ENCODE assay signal across 2 cellular contexts in the genomic region with DNA sequence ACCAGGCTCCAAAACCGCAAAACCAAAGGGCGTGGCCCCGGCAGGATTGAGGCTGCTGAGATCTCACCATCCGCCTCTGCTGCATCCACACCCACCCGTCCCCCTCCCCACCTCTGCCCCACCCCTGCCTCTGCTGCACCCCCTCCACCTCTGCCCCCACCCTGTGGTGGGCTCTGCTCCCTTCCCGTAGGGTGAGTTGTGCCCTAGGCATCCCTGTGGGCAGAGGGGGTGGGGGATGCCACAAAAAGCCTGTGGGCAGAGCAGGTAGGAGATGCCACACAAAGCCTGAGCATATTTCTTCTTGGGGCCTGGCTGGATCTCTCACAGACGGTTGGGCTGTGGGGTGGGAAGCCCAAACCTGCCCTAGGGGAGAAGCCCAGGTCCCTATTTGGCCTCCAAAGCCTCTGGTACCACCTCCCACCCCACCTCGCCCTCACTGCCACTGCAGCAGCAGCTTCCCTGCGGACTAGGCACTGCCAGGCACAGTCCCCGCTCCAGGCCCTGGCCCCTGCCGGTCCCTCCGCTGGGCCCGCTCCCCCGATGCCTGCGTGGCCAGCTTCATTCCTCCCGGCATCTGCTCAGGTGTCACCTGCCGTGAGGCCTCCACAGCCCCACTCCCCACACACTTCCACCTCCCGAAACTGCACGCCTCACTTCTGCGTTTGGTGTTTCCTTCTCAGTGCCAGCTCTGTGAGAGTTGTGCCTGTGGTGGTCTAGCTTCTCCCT.
A peak's percentile ranks its signal among the peaks of the same experiment; 100 is the strongest.
TF ChIP-seq lines count a peak whose summit lies in the region.

No MANE protein-coding gene starts in this region.

TF ChIP-seq in HEK293, 187 proteins besides CTCF, POLR2A, EP300 and RAD21:
- TF ChIP-seq EGR2 (tag by site-specific recombination; IDR thresholded peaks at IDR 0.05; ENCODE audit: low read depth) (peak; percentile 70), ZFHX2 (tag by site-specific recombination; conservative IDR thresholded peaks at IDR 0.05) (peak; percentile 65), TRIM28 (IDR thresholded peaks at IDR 0.05; ENCODE audit: borderline replicate concordance, low read length) (no peak)
- TF ChIP-seq, protein P1, sequence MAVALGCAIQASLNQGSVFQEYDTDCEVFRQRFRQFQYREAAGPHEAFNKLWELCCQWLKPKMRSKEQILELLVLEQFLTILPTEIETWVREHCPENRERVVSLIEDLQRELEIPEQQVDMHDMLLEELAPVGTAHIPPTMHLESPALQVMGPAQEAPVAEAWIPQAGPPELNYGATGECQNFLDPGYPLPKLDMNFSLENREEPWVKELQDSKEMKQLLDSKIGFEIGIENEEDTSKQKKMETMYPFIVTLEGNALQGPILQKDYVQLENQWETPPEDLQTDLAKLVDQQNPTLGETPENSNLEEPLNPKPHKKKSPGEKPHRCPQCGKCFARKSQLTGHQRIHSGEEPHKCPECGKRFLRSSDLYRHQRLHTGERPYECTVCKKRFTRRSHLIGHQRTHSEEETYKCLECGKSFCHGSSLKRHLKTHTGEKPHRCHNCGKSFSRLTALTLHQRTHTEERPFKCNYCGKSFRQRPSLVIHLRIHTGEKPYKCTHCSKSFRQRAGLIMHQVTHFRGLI (tag by site-specific recombination; IDR thresholded peaks at IDR 0.05), result peak; percentile 72

TF ChIP-seq in K562, 482 proteins besides CTCF, POLR2A, EP300 and RAD21:
- TF ChIP-seq RBM22 (IDR thresholded peaks at IDR 0.05; ENCODE audit: low read depth, low read length, poor library complexity, severe bottlenecking) (peak; percentile 90), CREM (IDR thresholded peaks at IDR 0.05; ENCODE audit: low read depth) (no peak), POLR2G (IDR thresholded peaks at IDR 0.05; ENCODE audit: low read depth, low read length) (peak; percentile 69)
